In the genomic region with DNA sequence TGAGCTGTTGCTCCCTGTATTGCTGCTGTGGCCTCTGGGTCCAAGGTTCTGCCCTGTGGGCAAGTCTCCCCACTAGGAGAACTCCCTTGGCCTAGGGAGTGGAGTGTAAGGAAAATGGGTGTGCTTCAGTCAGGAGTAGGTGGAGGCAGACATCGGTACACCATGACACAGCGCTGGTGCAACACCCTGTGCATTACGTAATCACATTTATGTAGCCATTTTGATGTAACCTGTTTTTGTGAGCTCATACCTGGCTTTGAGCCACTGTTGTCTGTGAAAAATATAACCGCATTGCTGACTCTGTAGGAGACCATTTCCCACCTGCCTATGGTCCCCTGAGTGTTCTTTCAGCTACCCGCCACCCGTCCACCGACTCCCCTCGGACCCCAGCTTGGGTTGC, we compare ENCODE assay signal across 19 cellular contexts.
"Had no signal": no experiment of that assay in that cellular context is flagged by ENCODE, and none has a peak within 500 bp of the region (broad histone marks: within the 10 kb centered on the region; RNA-seq: fewer than 3 reads in every experiment).

No MANE protein-coding gene starts in this region.

- H3K4me3 ChIP-seq: dorsolateral prefrontal cortex, gastrocnemius medialis, heart right ventricle, mucosa of descending colon, sigmoid colon, skin epidermis, testis, tibial nerve had no signal

- DNase-seq: cortex of kidney; dorsolateral prefrontal cortex; effector CD8-positive, alpha-beta T cell; gastrocnemius medialis; heart right ventricle; hypothalamus; kidney glomerular epithelial cell; mammary epithelial cell; mucosa of descending colon; naive thymus-derived CD8-positive, alpha-beta T cell; sigmoid colon; stimulated activated CD4-positive, alpha-beta T cell treated with anti-CD3 and anti-CD28 coated beads, Interleukin-2, amount 100 ng/mL, for 24 hours; stimulated activated CD4-positive, alpha-beta T cell treated with anti-CD3 and anti-CD28 coated beads, Interleukin-4, amount 100 ng/mL, for 4 hours; stimulated activated naive B cell treated with anti-CD40 and anti-IgM and Interleukin-4, amounts not matched to agents 10 μg/mL and 1 μg/mL and 100 μg/mL, for 72 hours; stimulated activated naive CD8-positive, alpha-beta T cell treated with anti-CD3 and anti-CD28 coated beads, Interleukin-15, amount 100 ng/mL, for 72 hours; testis had no signal

- H3K36me3 ChIP-seq: gastrocnemius medialis, heart right ventricle, sigmoid colon, tibial nerve had no signal

- H3K27me3 ChIP-seq: dorsolateral prefrontal cortex, gastrocnemius medialis, heart right ventricle, sigmoid colon, testis, tibial nerve had no signal

- H3K9me3 ChIP-seq: gastrocnemius medialis, mucosa of descending colon, testis had no signal

- H3K27ac ChIP-seq: dorsolateral prefrontal cortex, gastrocnemius medialis, heart right ventricle, sigmoid colon, skin epidermis, testis, tibial nerve had no signal

- ATAC-seq: esophagus mucosa; gastrocnemius medialis; heart right ventricle; mucosa of descending colon; naive thymus-derived CD8-positive, alpha-beta T cell; stimulated activated naive CD8-positive, alpha-beta T cell treated with anti-CD3 and anti-CD28 coated beads, Interleukin-15, amount 100 ng/mL, for 72 hours had no signal

- H3K4me1 ChIP-seq: gastrocnemius medialis, heart right ventricle, sigmoid colon, testis, tibial nerve had no signal
